In the genomic region with DNA sequence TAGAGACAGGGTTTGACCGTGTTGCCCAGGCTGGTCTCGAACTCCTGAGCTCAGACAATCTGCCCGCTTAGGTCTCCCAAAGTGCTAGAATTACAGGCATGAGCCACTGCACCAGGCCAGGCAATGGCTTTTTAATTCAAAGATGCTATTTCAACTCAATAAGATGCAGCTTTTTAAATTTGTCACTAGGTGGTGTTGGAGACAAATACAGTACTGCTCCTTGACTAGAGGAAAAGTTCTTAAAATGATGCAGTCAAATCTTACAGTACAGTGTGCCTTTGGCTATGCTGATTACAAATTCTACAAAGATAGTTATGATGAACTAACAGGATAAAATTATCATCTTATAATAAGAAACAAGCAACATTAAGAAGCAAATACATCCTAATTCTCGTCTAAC, we compare ENCODE assay signal across 10 cellular contexts.
DNase-seq lines count a peak whose midpoint lies in the region; ATAC-seq and TF ChIP-seq lines count a peak whose summit lies in the region.
"Had no signal": no experiment of that assay in that cellular context is flagged by ENCODE, and none has a peak within 500 bp of the region (broad histone marks: within the 10 kb centered on the region; RNA-seq: fewer than 3 reads in every experiment).

No MANE protein-coding gene starts in this region.

- no peaks in the 10 kb centered on the region for H3K9me2 ChIP-seq in hepatocyte (replicated peaks; ENCODE audit: insufficient read depth)

- no peaks in the 10 kb centered on the region for H3K4me1 Mint-ChIP-seq in activated CD8-positive, alpha-beta T cell treated with anti-CD3 and anti-CD28 coated beads for 36 hours (ENCODE audit: low read depth)

- H2AFZ ChIP-seq in hepatocyte: no peak overlapping the region

- DNase-seq in D341Med (ENCODE audit: low spot score) (peak; percentile 21), SK-MEL-5 (ENCODE audit: low read depth, low spot score) (peak; percentile 42), hepatocyte (ENCODE audit: low spot score) (no peak), SKM-1 treated with dmso at 0.1 percent for 144 hours (lab: John Stamatoyannopoulos, UW; ENCODE audit: unreplicated experiment) (no peak), T1000 (lab: John Stamatoyannopoulos, UW) (no peak)
- DNase-seq in activated CD8-positive, alpha-beta T cell treated with anti-CD3 and anti-CD28 coated beads for 36 hours: no peak

- ATAC-seq in HG02885 (IDR thresholded peaks at IDR 0.05; ENCODE audit: poor library complexity, unreplicated experiment): peak; percentile 65
- no peak for ATAC-seq in activated CD8-positive, alpha-beta T cell treated with anti-CD3 and anti-CD28 coated beads for 36 hours
- no peak for ATAC-seq in HG03196 (IDR thresholded peaks at IDR 0.05; ENCODE audit: unreplicated experiment)
- ATAC-seq: natural killer cell treated with Interleukin-12 subunit alpha and Interleukin-12 subunit beta and Interleukin-15 and Interleukin-18, amount 100 ng/mL, for 72 hours had no signal

- H3K4me2 ChIP-seq in hepatocyte: no peak overlapping the region

- in situ Hi-C loops in SK-MEL-5 (cut with HindIII; ENCODE audit: low pct_unique_long_range_greater_than_20kb, low sequenced_read_pairs): no loop called here

- no peaks in the 10 kb centered on the region for H3K27me3 ChIP-seq in hepatocyte
- H3K27me3 ChIP-seq: esophagus muscularis mucosa had no signal

- H3K27me3 Mint-ChIP-seq in activated CD8-positive, alpha-beta T cell treated with anti-CD3 and anti-CD28 coated beads for 36 hours: no peaks in the 10 kb centered on the region

- no peaks in the 10 kb centered on the region for H3K9me3 ChIP-seq in hepatocyte (ENCODE audit: low read depth)
- H3K9me3 ChIP-seq: esophagus muscularis mucosa had no signal

- POLR2A ChIA-PET in activated CD8-positive, alpha-beta T cell treated with anti-CD3 and anti-CD28 coated beads for 36 hours (lab: Charles Lee): no interaction called here

- peak; percentile 41 for TF ChIP-seq CTCF in hepatocyte (IDR thresholded peaks at IDR 0.05; ENCODE audit: poor library complexity)
- TF ChIP-seq CTCF in activated CD8-positive, alpha-beta T cell treated with anti-CD3 and anti-CD28 coated beads for 36 hours (IDR thresholded peaks at IDR 0.05): no peak

- H3K36me3 Mint-ChIP-seq in activated CD8-positive, alpha-beta T cell treated with anti-CD3 and anti-CD28 coated beads for 36 hours (ENCODE audit: low read depth): no peaks in the 10 kb centered on the region
- H3K36me3 Mint-ChIP-seq: natural killer cell treated with Interleukin-12 subunit alpha and Interleukin-12 subunit beta and Interleukin-15 and Interleukin-18, amount 100 ng/mL, for 72 hours had no signal

- H3K4me3 ChIP-seq in hepatocyte: no peak overlapping the region
- H3K4me3 ChIP-seq: esophagus muscularis mucosa had no signal

- H3K79me2 ChIP-seq in hepatocyte: no peaks in the 10 kb centered on the region

- CTCF ChIA-PET in activated CD8-positive, alpha-beta T cell treated with anti-CD3 and anti-CD28 coated beads for 36 hours (lab: Charles Lee): interaction anchor here (2.2 kb wide), 1 partner anchor 260 kb away, joined by 8 read pairs; no protein-coding TSS in a partner anchor

- H4K20me1 ChIP-seq in hepatocyte (ENCODE audit: insufficient read depth, poor library complexity, severe bottlenecking): no peaks in the 10 kb centered on the region

- no peaks in the 10 kb centered on the region for H3K9me3 Mint-ChIP-seq in activated CD8-positive, alpha-beta T cell treated with anti-CD3 and anti-CD28 coated beads for 36 hours
- H3K9me3 Mint-ChIP-seq: natural killer cell treated with Interleukin-12 subunit alpha and Interleukin-12 subunit beta and Interleukin-15 and Interleukin-18, amount 100 ng/mL, for 72 hours had no signal

- intact Hi-C loops in activated CD8-positive, alpha-beta T cell treated with anti-CD3 and anti-CD28 coated beads for 36 hours (cut with micrococcal nuclease): no loop called here

- WGBS in hepatocyte (ENCODE audit: low lambda C conversion rate, missing lambda C conversion rate): 81% methylated on average over 4 of the region's 4 CpGs

- H3K36me3 ChIP-seq in hepatocyte (replicated peaks; ENCODE audit: insufficient read depth, low read depth): no peaks in the 10 kb centered on the region
- H3K36me3 ChIP-seq: esophagus muscularis mucosa had no signal

- no peak overlapping the region for H3K27ac ChIP-seq in hepatocyte
- H3K27ac ChIP-seq: esophagus muscularis mucosa had no signal

- no peak overlapping the region for H3K4me3 Mint-ChIP-seq in activated CD8-positive, alpha-beta T cell treated with anti-CD3 and anti-CD28 coated beads for 36 hours
- H3K4me3 Mint-ChIP-seq: natural killer cell treated with Interleukin-12 subunit alpha and Interleukin-12 subunit beta and Interleukin-15 and Interleukin-18, amount 100 ng/mL, for 72 hours had no signal

- H3K4me1 ChIP-seq in hepatocyte (ENCODE audit: insufficient read depth): no peaks in the 10 kb centered on the region
- H3K4me1 ChIP-seq: esophagus muscularis mucosa had no signal

- no peak overlapping the region for H3K27ac Mint-ChIP-seq in activated CD8-positive, alpha-beta T cell treated with anti-CD3 and anti-CD28 coated beads for 36 hours
- H3K27ac Mint-ChIP-seq: natural killer cell treated with Interleukin-12 subunit alpha and Interleukin-12 subunit beta and Interleukin-15 and Interleukin-18, amount 100 ng/mL, for 72 hours had no signal

Comparison
In these comparisons a context has a peak if more than half of its experiments do, and no peak if none do; other contexts are left out.
1. DNase-seq: peak in D341Med (single experiment) and SK-MEL-5 (single experiment); none in hepatocyte (single experiment), activated CD8-positive, alpha-beta T cell treated with anti-CD3 and anti-CD28 coated beads for 36 hours (single experiment), SKM-1 treated with dmso at 0.1 percent for 144 hours (single experiment) and T1000 (single experiment).